7 cellular contexts compared by ENCODE assay signal in the genomic region with DNA sequence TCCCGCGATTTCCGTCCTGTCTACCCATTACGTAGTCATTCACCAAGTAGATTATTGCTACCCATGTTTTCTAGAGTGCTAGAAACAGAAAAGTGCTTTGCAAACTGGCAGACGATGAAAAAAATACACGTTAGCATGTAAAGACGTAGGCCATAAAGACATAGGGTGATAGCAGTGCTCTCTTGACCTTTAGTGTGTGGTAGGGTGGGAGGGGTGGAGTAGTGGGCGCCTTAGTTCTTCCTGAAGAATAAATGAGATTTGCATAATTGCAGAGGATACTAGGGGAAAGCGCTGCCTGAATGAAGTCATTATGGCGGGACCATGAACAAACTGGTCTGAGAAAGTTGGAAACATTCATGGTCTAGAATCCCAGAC. TPM values are rescaled to one million over a fixed set of nuclear protein-coding genes. Genes with fewer than 3 reads are reported as not detected.
DNase-seq lines count a peak whose midpoint lies in the region; ATAC-seq and TF ChIP-seq lines count a peak whose summit lies in the region.

No MANE protein-coding gene starts in this region.

- no peak overlapping the region for H2AK5ac ChIP-seq in H9 (ENCODE audit: insufficient read length, low read length)

- no peak overlapping the region for H3K23ac ChIP-seq in H9 (ENCODE audit: insufficient read length, low read depth, low read length)

- H4K20me1 ChIP-seq in H9 (ENCODE audit: control insufficient read depth, insufficient read depth, insufficient read length): no peaks in the 10 kb centered on the region

- H3K4me1 ChIP-seq in H9 (ENCODE audit: insufficient read depth, low read length): no peaks in the 10 kb centered on the region

- ATAC-seq in HG03175 (IDR thresholded peaks at IDR 0.05; ENCODE audit: unreplicated experiment): no peak

- no peak overlapping the region for H2BK15ac ChIP-seq in H9 (ENCODE audit: low read depth, low read length)

- H2BK20ac ChIP-seq in H9 (ENCODE audit: low read depth, low read length, poor library complexity, severe bottlenecking): no peak overlapping the region

- no peak overlapping the region for H3K27ac Mint-ChIP-seq in H9
- H3K27ac Mint-ChIP-seq in glutamatergic neuron (ENCODE audit: unreplicated experiment): no peak overlapping the region

- H3K27ac ChIP-seq in H9 (ENCODE audit: insufficient read length, low read depth, low read length) (no peak overlapping the region), skin epidermis (peak overlapping the region in 3 of 21 experiments; percentile 68 to 83 (median 69))

- H3K79me2 ChIP-seq in H9 (ENCODE audit: insufficient read depth, low read length): no peaks in the 10 kb centered on the region

- H3K27me3 Mint-ChIP-seq in H9 (ENCODE audit: low read depth) (peaks cover 25% of the 10 kb centered on the region), glutamatergic neuron (ENCODE audit: unreplicated experiment) (peaks cover 6% of the 10 kb centered on the region)

- no peak overlapping the region for H2AFZ ChIP-seq in H9 (ENCODE audit: low read length)

- no peak overlapping the region for H4K8ac ChIP-seq in H9 (replicated peaks; ENCODE audit: insufficient read length, low read depth, low read length)

- no peak overlapping the region for H3K14ac ChIP-seq in H9 (ENCODE audit: insufficient read depth, low read length)

- no peaks in the 10 kb centered on the region for H3K79me1 ChIP-seq in H9 (ENCODE audit: insufficient read depth, low read depth, low read length, poor library complexity, severe bottlenecking)

- H3K36me3 Mint-ChIP-seq in H9 (ENCODE audit: insufficient read depth in 1 of 3, low read depth in 3 of 3) (peaks cover 40 to 42% (median 40%) of the 10 kb centered on the region in 3 experiments), glutamatergic neuron (ENCODE audit: unreplicated experiment) (peaks cover 4% of the 10 kb centered on the region)

- no peak overlapping the region for H3K4ac ChIP-seq in H9 (ENCODE audit: low read depth, low read length)

- H3K56ac ChIP-seq in H9 (ENCODE audit: insufficient read length, low read depth, low read length): no peak overlapping the region

- H3K4me3 ChIP-seq in WI38 (ENCODE audit: low read depth, low read length): peak overlapping the region; percentile 73
- H3K4me3 ChIP-seq in skin epidermis: peak overlapping the region in 5 of 7 experiments; percentile 64 to 97 (median 84)

- H3K9ac ChIP-seq in H9 (ENCODE audit: extremely low read depth, insufficient read length, low read length): no peak overlapping the region

- H2BK5ac ChIP-seq in H9 (ENCODE audit: insufficient read length, low read length): no peak overlapping the region

- no peak overlapping the region for H3K18ac ChIP-seq in H9 (ENCODE audit: insufficient read length, low read depth, low read length)

- no peak overlapping the region for H4K91ac ChIP-seq in H9 (ENCODE audit: insufficient read length, low read depth, low read length)

- no CpG with 5 or more reads among the region's 10 CpGs for WGBS in H9 (ENCODE audit: extremely low coverage, insufficient read length, low lambda C conversion rate)

- no peak overlapping the region for H4K5ac ChIP-seq in H9 (ENCODE audit: insufficient read length, low read depth, low read length)

- H3K9me3 Mint-ChIP-seq in H9 (peaks cover 6 to 22% of the 10 kb centered on the region in 2 experiments), glutamatergic neuron (ENCODE audit: unreplicated experiment) (peaks cover 13% of the 10 kb centered on the region)

- H2BK12ac ChIP-seq in H9 (ENCODE audit: insufficient read length, low read depth, low read length): no peak overlapping the region

- no peaks in the 10 kb centered on the region for H3K9me3 ChIP-seq in H9 (ENCODE audit: control insufficient read depth, low read depth, low read length)

- no peak overlapping the region for H3T11ph ChIP-seq in H9 (ENCODE audit: low read length)

- no peak overlapping the region for H2BK120ac ChIP-seq in H9 (ENCODE audit: low read depth, low read length, poor library complexity, severe bottlenecking)

- no peak for DNase-seq in H9
- no peak for DNase-seq in glutamatergic neuron
- no peak for DNase-seq in ecto neural progenitor cell (ENCODE audit: low spot score)
- no peak for DNase-seq in NCI-H2227 treated with DMSO at 0.1 percent for 48 hours (lab: John Stamatoyannopoulos, UW)

- no peaks in the 10 kb centered on the region; the same call in 1 of the 2 replicates for H3K27me3 ChIP-seq in H9 (ENCODE audit: insufficient read depth, low read length)

- H3K4me2 ChIP-seq in H9 (ENCODE audit: insufficient read depth, insufficient read length, low read length): peak overlapping the region; percentile 87

- H3K4me1 Mint-ChIP-seq in H9: peaks cover 7 to 10% of the 10 kb centered on the region in 2 experiments
- peaks cover 7% of the 10 kb centered on the region for H3K4me1 Mint-ChIP-seq in glutamatergic neuron (ENCODE audit: low read depth, unreplicated experiment)

- TF ChIP-seq CTCF in H9 (conservative IDR thresholded peaks at IDR 0.05) (no peak), WI38 (IDR thresholded peaks at IDR 0.05; ENCODE audit: low read depth, low read length) (no peak), glutamatergic neuron (IDR thresholded peaks at IDR 0.05; ENCODE audit: partially characterized antibody, unreplicated experiment) (no peak)

- peaks cover 9% of the 10 kb centered on the region for H3K23me2 ChIP-seq in H9 (ENCODE audit: insufficient read length, low read depth, low read length, poor library complexity, severe bottlenecking)

- H3K4me3 Mint-ChIP-seq in H9: peak overlapping the region; percentile 78 to 85
- H3K4me3 Mint-ChIP-seq in glutamatergic neuron (ENCODE audit: unreplicated experiment): peak overlapping the region; percentile 89

RNA-seq across cellular contexts. Expression of gene ZNF485, which starts 0.9 kb away (rescaled TPM):
- total RNA-seq in H9 (2021) (8.9 and 9.4 TPM in 2 replicates), glutamatergic neuron (ENCODE audit: unreplicated experiment) (3.4 TPM)

RNA-seq across cellular contexts. Expression of gene ZNF239, which starts 32.8 kb away (rescaled TPM):
- 15.6 and 16.2 TPM in 2 replicates for total RNA-seq in H9 (2021)
- total RNA-seq in glutamatergic neuron (ENCODE audit: unreplicated experiment): 4.1 TPM

RNA-seq across cellular contexts. Expression of gene ZNF32, which starts 41.5 kb away (rescaled TPM):
- total RNA-seq in H9 (2021) (13.3 and 14.6 TPM in 2 replicates), glutamatergic neuron (ENCODE audit: unreplicated experiment) (32.1 TPM)
